1 cellular context compared by ENCODE assay signal in the genomic region with DNA sequence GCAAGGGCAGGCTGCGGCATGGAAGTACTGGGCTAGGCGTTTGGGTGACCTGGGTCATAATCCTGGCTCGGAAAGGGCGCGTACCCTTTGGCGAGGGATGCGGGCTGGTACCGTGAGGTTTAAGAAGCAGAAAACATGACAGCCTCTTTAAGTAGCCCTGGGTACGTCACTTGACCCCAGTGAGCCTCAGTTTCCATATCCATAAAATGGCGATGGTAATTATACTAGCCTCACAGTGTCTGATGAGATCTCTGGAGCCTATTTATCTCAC.
A peak's percentile ranks its signal among the peaks of the same experiment; 100 is the strongest.
TF ChIP-seq lines count a peak whose summit lies in the region.

No MANE protein-coding gene starts in this region.

TF ChIP-seq in HepG2, 621 proteins besides CTCF, POLR2A, EP300 and RAD21 (continued from another document):
- no peak for TF ChIP-seq ZNF83 (CRISPR knock-in tag; IDR thresholded peaks at IDR 0.05; ENCODE audit: borderline replicate concordance)
- 0 out of 2 replicates have a peak, but pooled peaks have one; percentile 19 for TF ChIP-seq REL (CRISPR knock-in tag; conservative IDR thresholded peaks at IDR 0.05)
- TF ChIP-seq MTA1 (CRISPR knock-in tag; IDR thresholded peaks at IDR 0.05; ENCODE audit: borderline replicate concordance) = 0 out of 2 replicates have a peak, but pooled peaks have one; percentile 8
- TF ChIP-seq ZNF660 (CRISPR knock-in tag; IDR thresholded peaks at IDR 0.05; ENCODE audit: borderline replicate concordance, low read depth) = no peak
- no peak for TF ChIP-seq PAF1 (CRISPR knock-in tag; IDR thresholded peaks at IDR 0.05)
- TF ChIP-seq ZNF782 (CRISPR knock-in tag; IDR thresholded peaks at IDR 0.05; ENCODE audit: borderline replicate concordance) = 0 out of 2 replicates have a peak, but pooled peaks have one; percentile 4
- TF ChIP-seq ZNF577 (CRISPR knock-in tag; IDR thresholded peaks at IDR 0.05; ENCODE audit: borderline replicate concordance, low read depth) = 0 out of 2 replicates have a peak, but pooled peaks have one; percentile 23
- TF ChIP-seq ZNF441 (CRISPR knock-in tag; IDR thresholded peaks at IDR 0.05; ENCODE audit: borderline replicate concordance) = 0 out of 2 replicates have a peak, but pooled peaks have one; percentile 16
- 0 out of 2 replicates have a peak, but pooled peaks have one; percentile 72 for TF ChIP-seq ZBTB3 (CRISPR knock-in tag; IDR thresholded peaks at IDR 0.05; ENCODE audit: borderline replicate concordance, low read depth)
